1 cellular context compared by ENCODE assay signal in the genomic region with DNA sequence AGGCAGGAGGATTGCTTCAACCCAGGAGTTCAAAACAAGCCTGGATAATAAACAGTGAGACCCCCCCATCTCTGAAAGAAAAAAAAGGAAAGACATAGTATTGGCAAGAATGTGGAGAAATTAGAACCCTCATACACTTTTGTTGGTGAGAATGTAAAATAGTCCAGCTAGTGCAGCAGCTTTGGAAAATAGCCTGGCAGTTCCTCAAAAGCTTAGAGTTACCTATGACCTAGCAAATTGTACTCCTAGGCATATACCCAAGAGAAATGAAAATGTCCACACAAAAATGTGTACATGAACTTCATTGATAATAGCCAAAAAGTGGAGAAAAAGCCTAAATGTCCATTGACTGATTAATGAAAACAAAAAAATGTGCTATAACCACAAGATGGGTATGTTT.
TF ChIP-seq lines count a peak whose summit lies in the region.

No MANE protein-coding gene starts in this region.

TF ChIP-seq in GM23338, 12 proteins besides CTCF, POLR2A, EP300 and RAD21 (continued from another document):
- no peak for TF ChIP-seq NANOG (IDR thresholded peaks at IDR 0.05; ENCODE audit: borderline replicate concordance)
- TF ChIP-seq JUNB (IDR thresholded peaks at IDR 0.05; ENCODE audit: unreplicated experiment): no peak
